13 cellular contexts compared by ENCODE assay signal in genomic region chr1:200880212-200880611, GRCh38. TPM values are rescaled to one million over a fixed set of nuclear protein-coding genes. Genes with fewer than 3 reads are reported as not detected.
DNase-seq lines count a peak whose midpoint lies in the region; ATAC-seq and TF ChIP-seq lines count a peak whose summit lies in the region.
"Had no signal": no experiment of that assay in that cellular context is flagged by ENCODE, and none has a peak within 500 bp of the region (broad histone marks: within the 10 kb centered on the region; RNA-seq: fewer than 3 reads in every experiment).

No MANE protein-coding gene starts in this region.

- no peaks in the 10 kb centered on the region for H3K4me1 ChIP-seq in smooth muscle cell (ENCODE audit: low read depth)
- H3K4me1 ChIP-seq: right lobe of liver had no signal

- H3K9me3 ChIP-seq in smooth muscle cell (replicated peaks; ENCODE audit: low read depth), result no peaks in the 10 kb centered on the region
- H3K9me3 ChIP-seq: right lobe of liver, thoracic aorta had no signal

- no peak overlapping the region for H3K4me3 Mint-ChIP-seq in activated naive CD8-positive, alpha-beta T cell treated with anti-CD3 and anti-CD28 coated beads, Interleukin-2, amount 50 U/mL, for 24 hours
- H3K4me3 Mint-ChIP-seq in activated naive CD8-positive, alpha-beta T cell treated with anti-CD3 and anti-CD28 coated beads for 36 hours, result no peak overlapping the region
- H3K4me3 Mint-ChIP-seq in stimulated activated memory B cell treated with anti-CD40 and anti-IgM and Interleukin-4, amounts not matched to agents 10 μg/mL and 1 μg/mL and 100 μg/mL, for 72 hours, result no peak overlapping the region
- H3K4me3 Mint-ChIP-seq: activated naive CD4-positive, alpha-beta T cell treated with anti-CD3 and anti-CD28 coated beads, Interleukin-2, amount 50 U/mL, for 24 hours; CD14-positive monocyte had no signal

- no peaks in the 10 kb centered on the region for H3F3A ChIP-seq in smooth muscle cell (ENCODE audit: low read depth)

- H3K36me3 ChIP-seq in smooth muscle cell (ENCODE audit: low read depth), result no peaks in the 10 kb centered on the region
- H3K36me3 ChIP-seq: right lobe of liver, thoracic aorta had no signal

- no peak overlapping the region for H2AFZ ChIP-seq in smooth muscle cell (ENCODE audit: low read depth)

- H3K4me2 ChIP-seq in smooth muscle cell, result no peak overlapping the region

- no peaks in the 10 kb centered on the region for H3K9me3 Mint-ChIP-seq in activated naive CD8-positive, alpha-beta T cell treated with anti-CD3 and anti-CD28 coated beads, Interleukin-2, amount 50 U/mL, for 24 hours
- no peaks in the 10 kb centered on the region for H3K9me3 Mint-ChIP-seq in activated naive CD8-positive, alpha-beta T cell treated with anti-CD3 and anti-CD28 coated beads for 36 hours
- no peaks in the 10 kb centered on the region for H3K9me3 Mint-ChIP-seq in stimulated activated memory B cell treated with anti-CD40 and anti-IgM and Interleukin-4, amounts not matched to agents 10 μg/mL and 1 μg/mL and 100 μg/mL, for 72 hours
- H3K9me3 Mint-ChIP-seq: activated naive CD4-positive, alpha-beta T cell treated with anti-CD3 and anti-CD28 coated beads, Interleukin-2, amount 50 U/mL, for 24 hours had no signal

- 34% methylated on average over 3 of the region's 3 CpGs for WGBS in smooth muscle cell (ENCODE audit: low lambda C conversion rate)

- no peaks in the 10 kb centered on the region for H3K79me2 ChIP-seq in smooth muscle cell (ENCODE audit: low read depth)

- peaks cover 24% of the 10 kb centered on the region for H3K27me3 Mint-ChIP-seq in activated naive CD8-positive, alpha-beta T cell treated with anti-CD3 and anti-CD28 coated beads, Interleukin-2, amount 50 U/mL, for 24 hours
- H3K27me3 Mint-ChIP-seq in activated naive CD8-positive, alpha-beta T cell treated with anti-CD3 and anti-CD28 coated beads for 36 hours, result peaks cover 15% of the 10 kb centered on the region
- H3K27me3 Mint-ChIP-seq in stimulated activated memory B cell treated with anti-CD40 and anti-IgM and Interleukin-4, amounts not matched to agents 10 μg/mL and 1 μg/mL and 100 μg/mL, for 72 hours, result no peaks in the 10 kb centered on the region
- H3K27me3 Mint-ChIP-seq: activated naive CD4-positive, alpha-beta T cell treated with anti-CD3 and anti-CD28 coated beads, Interleukin-2, amount 50 U/mL, for 24 hours had no signal

- H3K36me3 Mint-ChIP-seq in activated naive CD8-positive, alpha-beta T cell treated with anti-CD3 and anti-CD28 coated beads, Interleukin-2, amount 50 U/mL, for 24 hours (ENCODE audit: low read depth), result no peaks in the 10 kb centered on the region
- H3K36me3 Mint-ChIP-seq in activated naive CD8-positive, alpha-beta T cell treated with anti-CD3 and anti-CD28 coated beads for 36 hours, result no peaks in the 10 kb centered on the region
- H3K36me3 Mint-ChIP-seq in stimulated activated memory B cell treated with anti-CD40 and anti-IgM and Interleukin-4, amounts not matched to agents 10 μg/mL and 1 μg/mL and 100 μg/mL, for 72 hours, result no peaks in the 10 kb centered on the region
- H3K36me3 Mint-ChIP-seq: activated naive CD4-positive, alpha-beta T cell treated with anti-CD3 and anti-CD28 coated beads, Interleukin-2, amount 50 U/mL, for 24 hours; CD14-positive monocyte had no signal

- no peak for TF ChIP-seq CTCF in smooth muscle cell (IDR thresholded peaks at IDR 0.05; ENCODE audit: borderline replicate concordance, insufficient read depth, poor library complexity, severe bottlenecking)

- no peak overlapping the region for H3K27ac ChIP-seq in smooth muscle cell (ENCODE audit: low read depth)
- H3K27ac ChIP-seq: right lobe of liver, thoracic aorta had no signal

- H3K9ac ChIP-seq in smooth muscle cell (ENCODE audit: low read depth), result no peak overlapping the region

- ATAC-seq in activated naive CD8-positive, alpha-beta T cell treated with anti-CD3 and anti-CD28 coated beads, Interleukin-2, amount 50 U/mL, for 24 hours, result peak; percentile 65
- ATAC-seq in HG02623 (IDR thresholded peaks at IDR 0.05; ENCODE audit: unreplicated experiment) (peak; percentile 68), left lobe of liver (no peak)
- peak; percentile 63 for ATAC-seq in stimulated activated memory B cell treated with anti-CD40 and anti-IgM and Interleukin-4, amounts not matched to agents 10 μg/mL and 1 μg/mL and 100 μg/mL, for 72 hours
- ATAC-seq: right lobe of liver had no signal

- no peaks in the 10 kb centered on the region for H4K20me1 ChIP-seq in smooth muscle cell (ENCODE audit: low read depth)

- peak; percentile 25 for DNase-seq in activated naive CD8-positive, alpha-beta T cell treated with anti-CD3 and anti-CD28 coated beads, Interleukin-2, amount 50 U/mL, for 24 hours
- DNase-seq in activated naive CD8-positive, alpha-beta T cell treated with anti-CD3 and anti-CD28 coated beads for 36 hours, result no peak
- DNase-seq in NCI-H2227 treated with DMSO at 0.1 percent for 48 hours (lab: John Stamatoyannopoulos, UW), result peak; percentile 65
- no peak for DNase-seq in left lobe of liver (ENCODE audit: low spot score)
- DNase-seq in NCI-H1105 treated with DMSO at 0.1 percent for 48 hours (lab: John Stamatoyannopoulos, UW), result no peak
- no peak for DNase-seq in smooth muscle cell (lab: John Stamatoyannopoulos, UW; ENCODE audit: unreplicated experiment)
- DNase-seq: MM.1S, right lobe of liver had no signal

- peaks cover 38% of the 10 kb centered on the region for H3K4me1 Mint-ChIP-seq in activated naive CD8-positive, alpha-beta T cell treated with anti-CD3 and anti-CD28 coated beads, Interleukin-2, amount 50 U/mL, for 24 hours
- H3K4me1 Mint-ChIP-seq in activated naive CD8-positive, alpha-beta T cell treated with anti-CD3 and anti-CD28 coated beads for 36 hours, result peaks cover 20% of the 10 kb centered on the region
- peaks cover 24% of the 10 kb centered on the region for H3K4me1 Mint-ChIP-seq in stimulated activated memory B cell treated with anti-CD40 and anti-IgM and Interleukin-4, amounts not matched to agents 10 μg/mL and 1 μg/mL and 100 μg/mL, for 72 hours
- H3K4me1 Mint-ChIP-seq: CD14-positive monocyte had no signal

- no peaks in the 10 kb centered on the region for H3K27me3 ChIP-seq in smooth muscle cell (ENCODE audit: low read depth)

- no peak overlapping the region for H3K4me3 ChIP-seq in smooth muscle cell
- H3K4me3 ChIP-seq: right lobe of liver, thoracic aorta had no signal

- no peak overlapping the region for H3K27ac Mint-ChIP-seq in activated naive CD8-positive, alpha-beta T cell treated with anti-CD3 and anti-CD28 coated beads, Interleukin-2, amount 50 U/mL, for 24 hours
- no peak overlapping the region for H3K27ac Mint-ChIP-seq in activated naive CD8-positive, alpha-beta T cell treated with anti-CD3 and anti-CD28 coated beads for 36 hours
- no peak overlapping the region for H3K27ac Mint-ChIP-seq in stimulated activated memory B cell treated with anti-CD40 and anti-IgM and Interleukin-4, amounts not matched to agents 10 μg/mL and 1 μg/mL and 100 μg/mL, for 72 hours
- H3K27ac Mint-ChIP-seq: activated naive CD4-positive, alpha-beta T cell treated with anti-CD3 and anti-CD28 coated beads, Interleukin-2, amount 50 U/mL, for 24 hours; CD14-positive monocyte had no signal

RNA-seq across cellular contexts. Expression of gene GPR25, which starts 7.4 kb away (rescaled TPM):
- not detected for total RNA-seq in activated naive CD8-positive, alpha-beta T cell treated with anti-CD3 and anti-CD28 coated beads for 36 hours
- not detected for total RNA-seq in left lobe of liver
- total RNA-seq in smooth muscle cell, result not detected in 2 replicates
- polyA plus RNA-seq in smooth muscle cell, result not detected in 2 replicates
- total RNA-seq: right lobe of liver, thoracic aorta had no signal

RNA-seq across cellular contexts. Expression of gene INAVA, which starts 14.5 kb away (rescaled TPM):
- under 1 TPM in 1 of 2 experiments, not detected in 1; 0.04 TPM for total RNA-seq in activated naive CD8-positive, alpha-beta T cell treated with anti-CD3 and anti-CD28 coated beads for 36 hours
- total RNA-seq in left lobe of liver (0.45 TPM), smooth muscle cell (9.5 and 16.9 TPM in 2 replicates)
- 10.1 and 14.9 TPM in 2 replicates for polyA plus RNA-seq in smooth muscle cell
- polyA plus RNA-seq: CD14-positive monocyte had no signal

Comparison
In these comparisons a context has a peak if more than half of its experiments do, and no peak if none do; other contexts are left out.
1. DNase-seq: peak in activated naive CD8-positive, alpha-beta T cell treated with anti-CD3 and anti-CD28 coated beads, Interleukin-2, amount 50 U/mL, for 24 hours (single experiment) and NCI-H2227 treated with DMSO at 0.1 percent for 48 hours (single experiment); none in activated naive CD8-positive, alpha-beta T cell treated with anti-CD3 and anti-CD28 coated beads for 36 hours (single experiment), left lobe of liver (single experiment), NCI-H1105 treated with DMSO at 0.1 percent for 48 hours (single experiment) and smooth muscle cell (single experiment).